8 cellular contexts compared by ENCODE assay signal in the genomic region with DNA sequence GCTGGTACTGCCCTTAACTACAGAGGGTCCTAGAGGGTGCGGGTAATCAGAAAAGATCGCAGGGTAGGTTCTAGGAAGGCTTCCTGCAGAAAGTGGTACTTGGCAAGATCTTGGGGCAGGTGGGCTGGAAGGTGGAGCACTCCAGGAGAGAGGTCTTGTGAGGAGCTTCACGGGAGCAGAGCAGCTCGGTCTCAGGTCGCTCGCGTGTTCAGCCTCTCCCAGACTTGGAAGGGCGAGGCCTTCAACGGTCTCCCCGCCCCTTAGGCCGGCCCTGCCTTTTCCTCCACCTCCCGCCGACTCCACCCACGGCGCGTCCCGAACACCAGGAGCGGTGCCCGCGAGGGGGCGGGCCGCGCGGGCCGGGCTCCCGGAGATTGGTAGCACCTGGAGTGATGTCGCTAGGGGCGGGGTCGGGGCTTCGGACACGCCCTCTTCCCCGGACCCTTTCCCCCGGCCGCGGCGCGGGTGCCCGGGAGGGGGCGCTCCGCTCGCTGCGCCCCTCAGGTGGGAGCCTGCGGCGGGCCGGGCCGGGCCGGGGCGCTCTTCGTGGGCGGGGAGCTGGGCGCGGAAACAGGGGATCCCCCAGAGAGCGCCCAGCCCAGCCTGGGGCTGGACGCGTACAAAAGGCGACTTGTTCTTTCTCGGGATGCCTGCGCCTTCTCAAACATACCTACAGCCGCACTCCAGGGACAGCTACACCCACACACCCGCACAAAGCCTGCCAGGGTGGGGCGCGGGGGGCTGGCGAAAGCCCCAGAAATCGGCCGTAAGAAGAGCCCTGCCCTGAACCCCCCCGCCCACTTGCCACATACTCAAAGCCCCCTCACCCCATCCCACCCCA. TPM values are rescaled to one million over a fixed set of nuclear protein-coding genes. Genes with fewer than 3 reads are reported as not detected.
DNase-seq lines count a peak whose midpoint lies in the region; FAIRE-seq and TF ChIP-seq lines count a peak whose summit lies in the region.

No MANE protein-coding gene starts in this region.

- H3K79me1 ChIP-seq in neuronal stem cell (ENCODE audit: low read depth, low read length) = peaks cover 12% of the 10 kb centered on the region

- no peak overlapping the region for H4K8ac ChIP-seq in neuronal stem cell (ENCODE audit: low read depth, low read length)

- no peak overlapping the region for H3K14ac ChIP-seq in neuronal stem cell (ENCODE audit: low read length)

- FAIRE-seq in RCC 7860 (lab: Jason Lieb, UNC) = peak; percentile 21

- H4K91ac ChIP-seq in neuronal stem cell (ENCODE audit: low read depth, low read length, poor library complexity) = no peak overlapping the region

- H3K18ac ChIP-seq in neuronal stem cell (ENCODE audit: low read length) = peak overlapping the region; percentile 91

- H2BK15ac ChIP-seq in neuronal stem cell (ENCODE audit: low read length) = peak overlapping the region; percentile 47

- TF ChIP-seq CTCF in GM20000 (IDR thresholded peaks at IDR 0.05; ENCODE audit: extremely low read depth, missing control alignments) (peak; percentile 76), fibroblast of the aortic adventitia (IDR thresholded peaks at IDR 0.05; ENCODE audit: insufficient read depth, low read length) (peak; percentile 44)

- peak overlapping the region; percentile 11 for H2BK12ac ChIP-seq in neuronal stem cell (ENCODE audit: low read length)

- H3K27ac ChIP-seq in neuronal stem cell (replicated peaks; ENCODE audit: low read length) = peak overlapping the region; percentile 100
- peak overlapping the region; percentile 46 for H3K27ac ChIP-seq in subcutaneous abdominal adipose tissue (ENCODE audit: low read depth, low read length)

- peak; percentile 85 for DNase-seq in COLO829 (ENCODE audit: low spot score)
- peak; percentile 99 for DNase-seq in GM20000 (ENCODE audit: low spot score)
- DNase-seq in HS-5 (ENCODE audit: low read depth) = peak; percentile 48
- DNase-seq in RCC 7860 (ENCODE audit: low spot score) = peak; percentile 83
- DNase-seq in activated T-helper 9 cell treated with anti-CD3 and anti-CD28 coated beads, Interleukin-2, amount 50 U/mL, for 16 hours (ENCODE audit: low read depth) = peak; percentile 88
- DNase-seq in fibroblast of the aortic adventitia (ENCODE audit: low read depth) = peak; percentile 79
- DNase-seq in neuronal stem cell (ENCODE audit: low spot score) = peak; percentile 91

- H3K4me2 ChIP-seq in neuronal stem cell (ENCODE audit: insufficient read depth, low read length, poor library complexity, severe bottlenecking) = peak overlapping the region; percentile 42

- H3K4me1 ChIP-seq in neuronal stem cell (ENCODE audit: control insufficient read depth in 2 of 2, insufficient read depth in 1 of 2, low read depth in 1 of 2, low read length in 2 of 2) (peaks cover 80 to 90% of the 10 kb centered on the region in 2 donors), subcutaneous abdominal adipose tissue (ENCODE audit: control insufficient read depth in 5 of 5, insufficient read depth in 5 of 5, low read length in 5 of 5) (peaks cover 27 to 96% (median 93%) of the 10 kb centered on the region in 5 donors)

- H3K36me3 ChIP-seq in neuronal stem cell (replicated peaks in 1 of 2; ENCODE audit: control insufficient read depth in 2 of 2, insufficient read depth in 2 of 2, low read length in 2 of 2) = peaks cover 2 to 6% of the 10 kb centered on the region in 2 donors
- no peaks in the 10 kb centered on the region for H3K36me3 ChIP-seq in subcutaneous abdominal adipose tissue (ENCODE audit: control insufficient read depth in 5 of 5, insufficient read depth in 5 of 5, low read length in 5 of 5)

- H3K9ac ChIP-seq in neuronal stem cell (ENCODE audit: low read depth, low read length, poor library complexity) (peak overlapping the region; percentile 50), subcutaneous abdominal adipose tissue (ENCODE audit: low read length in 5 of 5) (peak overlapping the region in 3 of 5 donors; percentile 38 to 60 (median 56))

- H3K23ac ChIP-seq in neuronal stem cell (ENCODE audit: low read depth, low read length, poor library complexity) = peak overlapping the region; percentile 57

- no peak overlapping the region for H2AFZ ChIP-seq in neuronal stem cell (ENCODE audit: low read length)

- WGBS in neuronal stem cell (ENCODE audit: extremely low coverage in 2 of 2, insufficient read length in 2 of 2, insufficient replicate concordance in 1 of 2), 2 donors = no CpG with 5 or more reads among the region's 66 CpGs

- no peaks in the 10 kb centered on the region for H3K9me3 ChIP-seq in neuronal stem cell (replicated peaks in 1 of 2; ENCODE audit: control insufficient read depth in 2 of 2, insufficient read depth in 1 of 2, low read depth in 1 of 2, low read length in 2 of 2)
- H3K9me3 ChIP-seq in subcutaneous abdominal adipose tissue (ENCODE audit: control insufficient read depth in 5 of 5, low read length in 5 of 5) = no peaks in the 10 kb centered on the region

- H3K4ac ChIP-seq in neuronal stem cell (ENCODE audit: low read length) = peak overlapping the region; percentile 0

- H2BK5ac ChIP-seq in neuronal stem cell (ENCODE audit: low read length) = peak overlapping the region; percentile 96

- peak overlapping the region; percentile 56 for H2AK5ac ChIP-seq in neuronal stem cell (ENCODE audit: low read depth, low read length)

- H3K4me3 ChIP-seq in fibroblast of the aortic adventitia (ENCODE audit: low read depth, low read length) (peak overlapping the region; percentile 28), neuronal stem cell (ENCODE audit: low read length in 2 of 2) (peak overlapping the region in 1 of 2 donors; percentile 15), subcutaneous abdominal adipose tissue (ENCODE audit: low read depth in 1 of 5, low read length in 5 of 5) (peak overlapping the region; percentile 8 to 56 (median 49))

- H2BK120ac ChIP-seq in neuronal stem cell (ENCODE audit: low read depth, low read length) = peak overlapping the region; percentile 22

- H3K27me3 ChIP-seq in neuronal stem cell (ENCODE audit: control insufficient read depth in 3 of 3, insufficient read depth in 3 of 3, low read depth in 1 of 3, low read length in 3 of 3) (no peaks in the 10 kb centered on the region), subcutaneous abdominal adipose tissue (ENCODE audit: control insufficient read depth in 5 of 5, insufficient read depth in 4 of 5, low read length in 5 of 5) (no peaks in the 10 kb centered on the region)

RNA-seq across cellular contexts. Expression of gene AHDC1, which starts 35.5 kb away (rescaled TPM):
- total RNA-seq in fibroblast of the aortic adventitia (ENCODE audit: low replicate concordance) = 14.6 and 19.1 TPM in 2 replicates
- 22.9 TPM for polyA plus RNA-seq in neuronal stem cell (2013, experiment 1 of 2)
- polyA plus RNA-seq in neuronal stem cell (2013, experiment 2 of 2) = 22.9 TPM

Comparison
In these comparisons a context has a peak if more than half of its experiments do, and no peak if none do; other contexts are left out.
1. DNase-seq: peak in every context shown above with its lines; median percentile 99 in GM20000; 91 in neuronal stem cell; 88 in activated T-helper 9 cell treated with anti-CD3 and anti-CD28 coated beads, Interleukin-2, amount 50 U/mL, for 16 hours; 85 in COLO829; 83 in RCC 7860; 79 in fibroblast of the aortic adventitia; 48 in HS-5.